Comparison of ENCODE assay signal across 22 cellular contexts in the genomic region with DNA sequence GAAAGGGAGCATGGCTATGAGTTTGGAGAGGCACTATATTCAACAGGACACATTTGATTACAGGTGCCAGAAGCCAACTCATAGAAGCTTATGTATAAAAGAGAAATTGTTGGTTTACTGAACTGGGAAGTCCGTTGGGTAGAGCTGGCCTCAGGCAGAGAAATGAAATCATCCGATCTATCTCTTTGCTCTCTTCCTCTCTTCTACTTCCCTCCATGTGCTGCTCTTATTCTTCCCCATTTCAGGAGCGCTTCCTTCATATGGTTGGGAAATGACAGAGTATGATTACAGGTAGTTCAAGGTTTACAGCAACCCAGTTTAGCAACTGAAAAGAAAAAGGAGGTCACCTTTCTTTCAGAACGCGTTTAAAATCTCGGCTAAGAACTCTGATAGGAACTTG. TPM values are rescaled to one million over a fixed set of nuclear protein-coding genes. Genes with fewer than 3 reads are reported as not detected.
DNase-seq lines count a peak whose midpoint lies in the region; ATAC-seq and TF ChIP-seq lines count a peak whose summit lies in the region.
"Had no signal": no experiment of that assay in that cellular context is flagged by ENCODE, and none has a peak within 500 bp of the region (broad histone marks: within the 10 kb centered on the region; RNA-seq: fewer than 3 reads in every experiment).

No MANE protein-coding gene starts in this region.

- no peaks in the 10 kb centered on the region for H3K36me3 ChIP-seq in Peyer's patch
- H3K36me3 ChIP-seq in mesenchymal stem cell (ENCODE audit: control insufficient read depth in 1 of 2, insufficient read depth in 2 of 2, low read depth in 1 of 2, low read length in 2 of 2), result no peaks in the 10 kb centered on the region
- peaks cover 5% of the 10 kb centered on the region for H3K36me3 ChIP-seq in upper lobe of right lung
- H3K36me3 ChIP-seq: MG63, SJSA1 had no signal

- H3K4me3 ChIP-seq in Peyer's patch, result no peak overlapping the region
- no peak overlapping the region for H3K4me3 ChIP-seq in mesenchymal stem cell (ENCODE audit: insufficient read depth in 1 of 2, low read depth in 1 of 2, low read length in 2 of 2)
- H3K4me3 ChIP-seq in upper lobe of right lung, result no peak overlapping the region
- H3K4me3 ChIP-seq: MG63, SJSA1 had no signal

- WGBS in mesenchymal stem cell, result 95% methylated on average over 5 of the region's 6 CpGs

- no peak overlapping the region for H2BK5ac ChIP-seq in mesenchymal stem cell (ENCODE audit: low read depth, low read length, poor library complexity, severe bottlenecking)

- no peak overlapping the region for H3K4ac ChIP-seq in mesenchymal stem cell (ENCODE audit: low read depth in 1 of 2, low read length in 2 of 2)

- DNase-seq in NCI-H526 (lab: John Stamatoyannopoulos, UW) (peak; percentile 6 to 29), NCI-H526 treated with DMSO at 0.1 percent for 48 hours (lab: John Stamatoyannopoulos, UW) (no peak), Peyer's patch (no peak), mesenchymal stem cell (no peak), upper lobe of right lung (no peak), COLO668 (lab: John Stamatoyannopoulos, UW; ENCODE audit: unreplicated experiment) (no peak)
- no peak for DNase-seq in stimulated activated naive CD8-positive, alpha-beta T cell treated with anti-CD3 and anti-CD28 coated beads, Interleukin-15, Interleukin-2, amounts not matched to agents 100 U/mL and 50 U/mL, for 24 hours
- no peak for DNase-seq in CD4-positive, alpha-beta T cell
- DNase-seq: AML-193, C1 segment of cervical spinal cord, COR-L47, DMS79, MG63, NCI-H1105, NCI-H146, NCI-H2081, NCI-H2171, NCI-H446, OCI-M1 had no signal

- H3K79me1 ChIP-seq in mesenchymal stem cell (replicated peaks; ENCODE audit: low read length, poor library complexity, severe bottlenecking), result no peaks in the 10 kb centered on the region

- no peaks in the 10 kb centered on the region for H3K9me3 Mint-ChIP-seq in CD4-positive, alpha-beta T cell
- H3K9me3 Mint-ChIP-seq: T-helper 1 cell treated with Interleukin-12 subunit alpha and Interleukin-12 subunit beta and Interleukin-4 antibody, amounts not matched to agents 30 μg/mL and 1 μg/mL, for 36 hours had no signal

- no peaks in the 10 kb centered on the region for H3K4me1 Mint-ChIP-seq in CD4-positive, alpha-beta T cell (ENCODE audit: low read depth)

- no peaks in the 10 kb centered on the region for H3K27me3 ChIP-seq in Peyer's patch
- H3K27me3 ChIP-seq in mesenchymal stem cell (ENCODE audit: control insufficient read depth in 1 of 2, insufficient read depth in 1 of 2, low read length in 2 of 2), result no peaks in the 10 kb centered on the region
- H3K27me3 ChIP-seq in upper lobe of right lung, result no peaks in the 10 kb centered on the region
- no peaks in the 10 kb centered on the region for H3K27me3 ChIP-seq in CD4-positive, alpha-beta T cell (ENCODE audit: control insufficient read depth, insufficient read depth, low read length)
- H3K27me3 ChIP-seq: MG63, SJSA1 had no signal

- no peak overlapping the region for H3K23ac ChIP-seq in mesenchymal stem cell (ENCODE audit: low read length in 2 of 2)

- no peaks in the 10 kb centered on the region for H3K27me3 Mint-ChIP-seq in CD4-positive, alpha-beta T cell

- H3K36me3 Mint-ChIP-seq in CD4-positive, alpha-beta T cell (ENCODE audit: low read depth), result peaks cover 17% of the 10 kb centered on the region

- H4K91ac ChIP-seq in mesenchymal stem cell (ENCODE audit: low read length), result no peak overlapping the region

- H2BK12ac ChIP-seq in mesenchymal stem cell (ENCODE audit: low read length in 2 of 2), result no peak overlapping the region

- POLR2A ChIA-PET in CD4-positive, alpha-beta T cell (lab: Charles Lee), result no interaction called here

- H3K27ac ChIP-seq in Peyer's patch (peak overlapping the region in 3 of 4 donors; percentile 4 to 72 (median 47)), mesenchymal stem cell (ENCODE audit: low read length, poor library complexity, severe bottlenecking) (no peak overlapping the region), upper lobe of right lung (no peak overlapping the region)
- H3K27ac ChIP-seq in CD4-positive, alpha-beta T cell (ENCODE audit: low read depth, low read length), result no peak overlapping the region
- H3K27ac ChIP-seq: SJSA1 had no signal

- TF ChIP-seq CTCF in Peyer's patch (IDR thresholded peaks at IDR 0.05), result no peak
- TF ChIP-seq CTCF in upper lobe of right lung (IDR thresholded peaks at IDR 0.05), result no peak
- no peak for TF ChIP-seq CTCF in CD4-positive, alpha-beta T cell (IDR thresholded peaks at IDR 0.05)

- no peak overlapping the region for H3K27ac Mint-ChIP-seq in CD4-positive, alpha-beta T cell
- H3K27ac Mint-ChIP-seq: T-helper 1 cell treated with Interleukin-12 subunit alpha and Interleukin-12 subunit beta and Interleukin-4 antibody, amounts not matched to agents 30 μg/mL and 1 μg/mL, for 36 hours had no signal

- H3K14ac ChIP-seq in mesenchymal stem cell (ENCODE audit: low read length in 2 of 2), result no peak overlapping the region

- no peak overlapping the region for H2BK15ac ChIP-seq in mesenchymal stem cell (ENCODE audit: low read depth, poor library complexity, severe bottlenecking)

- intact Hi-C loops in upper lobe of right lung (cut with DNase I), result no loop called here
- intact Hi-C loops in CD4-positive, alpha-beta T cell (cut with DNase I, micrococcal nuclease), result loop anchor here in 1 of 2 experiments (10.0 kb wide), 1 partner anchor 378 kb away; no protein-coding TSS in a partner anchor

- CTCF ChIA-PET in CD4-positive, alpha-beta T cell (lab: Charles Lee), result no interaction called here

- peak overlapping the region; percentile 54 for H2AK5ac ChIP-seq in mesenchymal stem cell (ENCODE audit: low read length, severe bottlenecking)

- H3K9ac ChIP-seq in mesenchymal stem cell (ENCODE audit: low read length), result no peak overlapping the region

- H3K4me2 ChIP-seq in mesenchymal stem cell (ENCODE audit: low read length, poor library complexity, severe bottlenecking), result no peak overlapping the region

- H3K18ac ChIP-seq in mesenchymal stem cell (ENCODE audit: low read depth in 1 of 2, low read length in 2 of 2), result no peak overlapping the region

- H2BK120ac ChIP-seq in mesenchymal stem cell (ENCODE audit: low read depth, low read length), result no peak overlapping the region

- no peak overlapping the region for H2AFZ ChIP-seq in mesenchymal stem cell (ENCODE audit: low read depth, low read length)

- peak; percentile 68 for ATAC-seq in upper lobe of right lung
- no peak for ATAC-seq in stimulated activated naive CD8-positive, alpha-beta T cell treated with anti-CD3 and anti-CD28 coated beads, Interleukin-15, Interleukin-2, amounts not matched to agents 100 U/mL and 50 U/mL, for 24 hours
- ATAC-seq in CD4-positive, alpha-beta T cell (ENCODE audit: poor library complexity), result no peak
- ATAC-seq: Right ventricle myocardium inferior had no signal

- TF ChIP-seq POLR2A in Peyer's patch (IDR thresholded peaks at IDR 0.05), result no peak

- H3K4me3 Mint-ChIP-seq in CD4-positive, alpha-beta T cell, result no peak overlapping the region
- H3K4me3 Mint-ChIP-seq: T-helper 1 cell treated with Interleukin-12 subunit alpha and Interleukin-12 subunit beta and Interleukin-4 antibody, amounts not matched to agents 30 μg/mL and 1 μg/mL, for 36 hours had no signal

- H3K9me3 ChIP-seq in Peyer's patch (no peaks in the 10 kb centered on the region), mesenchymal stem cell (ENCODE audit: control insufficient read depth, low read length) (no peaks in the 10 kb centered on the region), upper lobe of right lung (no peaks in the 10 kb centered on the region)
- no peaks in the 10 kb centered on the region for H3K9me3 ChIP-seq in CD4-positive, alpha-beta T cell (ENCODE audit: control insufficient read depth, low read length)
- H3K9me3 ChIP-seq: MG63, SJSA1 had no signal

- no peak overlapping the region for H4K8ac ChIP-seq in mesenchymal stem cell (ENCODE audit: low read length)

- H3K4me1 ChIP-seq in Peyer's patch, result peaks cover 0 to 28% (median 2%) of the 10 kb centered on the region in 4 donors
- peaks cover 2% of the 10 kb centered on the region for H3K4me1 ChIP-seq in mesenchymal stem cell (ENCODE audit: control insufficient read depth, insufficient read depth, low read depth, low read length)
- H3K4me1 ChIP-seq in upper lobe of right lung, result no peaks in the 10 kb centered on the region

RNA-seq across cellular contexts. Expression of a gene that starts 23.2 kb away (rescaled TPM):
- total RNA-seq in Peyer's patch, result 10 to 100 TPM; 53.7 to 93.3 (median 76.1) TPM
- 130 TPM for polyA plus RNA-seq in mesenchymal stem cell (2013, experiment 1 of 2)
- 133 TPM for polyA plus RNA-seq in mesenchymal stem cell (2013, experiment 2 of 2)
- 111 TPM for total RNA-seq in upper lobe of right lung
- total RNA-seq in CD4-positive, alpha-beta T cell, result 100 to 1,000 TPM; 121 to 126 TPM

RNA-seq across cellular contexts. Expression of a gene that starts 33.8 kb away (rescaled TPM):
- total RNA-seq in Peyer's patch (10 to 100 TPM in 1 of 4 donors, 1 to 10 TPM in 3; 4.9 to 17.3 (median 6.6) TPM), upper lobe of right lung (7.6 TPM)
- 16.6 TPM for polyA plus RNA-seq in mesenchymal stem cell (2013, experiment 1 of 2)
- polyA plus RNA-seq in mesenchymal stem cell (2013, experiment 2 of 2), result 16.7 TPM
- 1 to 10 TPM; 4.6 to 4.7 TPM for total RNA-seq in CD4-positive, alpha-beta T cell

Comparison
In these comparisons a context has a peak if more than half of its experiments do, and no peak if none do; other contexts are left out.
1. DNase-seq: peak in NCI-H526 (2 of 2); none in NCI-H526 treated with DMSO at 0.1 percent for 48 hours (single experiment), Peyer's patch (0 of 3), mesenchymal stem cell (single experiment), upper lobe of right lung (single experiment), stimulated activated naive CD8-positive, alpha-beta T cell treated with anti-CD3 and anti-CD28 coated beads, Interleukin-15, Interleukin-2, amounts not matched to agents 100 U/mL and 50 U/mL, for 24 hours (single experiment), CD4-positive, alpha-beta T cell (0 of 10) and COLO668 (single experiment).
2. H3K27ac ChIP-seq: peak in Peyer's patch (3 of 4); none in mesenchymal stem cell (single experiment), upper lobe of right lung (single experiment) and CD4-positive, alpha-beta T cell (single experiment).